8 cellular contexts compared by ENCODE assay signal in the genomic region with DNA sequence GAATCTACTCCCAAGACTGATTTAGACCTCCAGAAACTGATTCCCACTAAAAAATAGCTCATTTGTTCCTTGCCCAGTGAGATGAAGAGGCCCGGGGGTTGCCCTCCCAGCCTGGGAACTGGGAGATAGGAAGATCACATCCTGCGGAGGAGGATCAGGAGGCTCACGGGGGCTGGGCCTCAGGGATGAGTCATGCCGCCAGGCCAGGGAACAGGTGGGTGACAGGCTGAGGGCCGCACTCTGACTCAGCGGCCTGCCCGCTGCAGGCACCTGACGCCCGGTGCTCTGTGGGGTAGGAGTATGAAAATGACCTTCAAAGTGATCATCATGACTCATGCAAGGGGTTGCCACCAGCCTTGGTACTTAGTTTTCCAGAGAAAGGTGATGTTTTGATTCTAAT.
DNase-seq lines count a peak whose midpoint lies in the region; ATAC-seq and TF ChIP-seq lines count a peak whose summit lies in the region.

No MANE protein-coding gene starts in this region.

- H3K4me1 Mint-ChIP-seq in activated B cell treated with CpG ODN at 0.5 μM for 24 hours, result peaks cover 24% of the 10 kb centered on the region

- ATAC-seq in GM19023 (IDR thresholded peaks at IDR 0.05; ENCODE audit: unreplicated experiment), result peak; percentile 84
- ATAC-seq in HG02943 (IDR thresholded peaks at IDR 0.05; ENCODE audit: low read depth, unreplicated experiment), result peak; percentile 77
- peak; percentile 98 for ATAC-seq in activated B cell treated with CpG ODN at 0.5 μM for 24 hours (ENCODE audit: low read depth)
- no peak for ATAC-seq in left ventricle myocardium superior

- H3K9me3 Mint-ChIP-seq in activated B cell treated with CpG ODN at 0.5 μM for 24 hours, result no peaks in the 10 kb centered on the region

- POLR2A ChIA-PET in activated B cell treated with CpG ODN at 0.5 μM for 24 hours (lab: Charles Lee), result interaction anchor here (1.0 kb wide), 2 partner anchors 49 to 52 kb away, joined by 3 to 4 read pairs; no protein-coding TSS in a partner anchor

- in situ Hi-C loops in brain microvascular endothelial cell (cut with HindIII; ENCODE audit: low pct_ligation_motif_present, low sequenced_read_pairs), result no loop called here

- H3K27me3 ChIP-seq in kidney epithelial cell (ENCODE audit: control insufficient read depth, insufficient read depth, low read length) (no peaks in the 10 kb centered on the region), uterus (no peaks in the 10 kb centered on the region), brain microvascular endothelial cell (replicated peaks) (no peaks in the 10 kb centered on the region)

- H3K4me3 ChIP-seq in kidney epithelial cell (ENCODE audit: low read depth, low read length) (no peak overlapping the region), uterus (no peak overlapping the region), brain microvascular endothelial cell (ENCODE audit: low read depth, low read length) (no peak overlapping the region)

- TF ChIP-seq POLR2A in uterus (IDR thresholded peaks at IDR 0.05), result no peak

- no peaks in the 10 kb centered on the region for H3K4me1 ChIP-seq in uterus

- H3K36me3 Mint-ChIP-seq in activated B cell treated with CpG ODN at 0.5 μM for 24 hours (ENCODE audit: low read depth), result no peaks in the 10 kb centered on the region

- H3K27me3 Mint-ChIP-seq in activated B cell treated with CpG ODN at 0.5 μM for 24 hours, result no peaks in the 10 kb centered on the region

- TF ChIP-seq CTCF in activated B cell treated with CpG ODN at 0.5 μM for 24 hours (IDR thresholded peaks at IDR 0.05) (no peak), kidney epithelial cell (IDR thresholded peaks at IDR 0.05; ENCODE audit: insufficient read depth, low read length, poor library complexity, severe bottlenecking) (no peak), uterus (IDR thresholded peaks at IDR 0.05) (no peak), brain microvascular endothelial cell (IDR thresholded peaks at IDR 0.05; ENCODE audit: low read depth, low read length, missing control alignments) (no peak)

- H3K36me3 ChIP-seq in kidney epithelial cell (ENCODE audit: control insufficient read depth, insufficient read depth, low read length) (no peaks in the 10 kb centered on the region), uterus (no peaks in the 10 kb centered on the region), brain microvascular endothelial cell (replicated peaks) (no peaks in the 10 kb centered on the region)

- no peak for DNase-seq in activated B cell treated with CpG ODN at 0.5 μM for 24 hours
- DNase-seq in kidney epithelial cell (ENCODE audit: low read depth), result peak; percentile 39
- no peak for DNase-seq in left ventricle myocardium superior
- no peak for DNase-seq in uterus
- no peak for DNase-seq in brain microvascular endothelial cell
- DNase-seq in dermis blood vessel endothelial cell, result no peak

- H3K4me3 Mint-ChIP-seq in activated B cell treated with CpG ODN at 0.5 μM for 24 hours, result no peak overlapping the region

- H3K27ac ChIP-seq in uterus (no peak overlapping the region), brain microvascular endothelial cell (no peak overlapping the region)

- H3K27ac Mint-ChIP-seq in activated B cell treated with CpG ODN at 0.5 μM for 24 hours, result peak overlapping the region; percentile 78

- H3K9me3 ChIP-seq in uterus, result no peaks in the 10 kb centered on the region

- intact Hi-C loops in activated B cell treated with CpG ODN at 0.5 μM for 24 hours (cut with micrococcal nuclease) (loop anchor here (1.0 kb wide), 1 partner anchor 49 kb away; no protein-coding TSS in a partner anchor), left ventricle myocardium superior (cut with micrococcal nuclease) (no loop called here), uterus (cut with DNase I; ENCODE audit: low total_unique reads) (no loop called here)

- CTCF ChIA-PET in activated B cell treated with CpG ODN at 0.5 μM for 24 hours (lab: Charles Lee), result interaction anchor here (1.2 kb wide), 1 partner anchor 41 kb away, joined by 3 read pairs; no protein-coding TSS in a partner anchor
